In genomic region chr14:50099335-50099734, GRCh38 we compare ENCODE assay signal across 11 cellular contexts. TPM values are rescaled to one million over a fixed set of nuclear protein-coding genes. Genes with fewer than 3 reads are reported as not detected.
DNase-seq lines count a peak whose midpoint lies in the region; ATAC-seq and TF ChIP-seq lines count a peak whose summit lies in the region.
"Had no signal": no experiment of that assay in that cellular context is flagged by ENCODE, and none has a peak within 500 bp of the region (broad histone marks: within the 10 kb centered on the region; RNA-seq: fewer than 3 reads in every experiment).

No MANE protein-coding gene starts in this region.

- no peaks in the 10 kb centered on the region for H3K9me3 Mint-ChIP-seq in osteocyte (ENCODE audit: unreplicated experiment)
- H3K9me3 Mint-ChIP-seq: nephron progenitor cell had no signal

- DNase-seq in EH (ENCODE audit: low read depth): peak; percentile 5
- DNase-seq in LoVo (ENCODE audit: low spot score): peak; percentile 30
- peak; percentile 35 for DNase-seq in astrocyte of the hippocampus (ENCODE audit: low read depth, low spot score)
- DNase-seq in renal cortical epithelial cell (ENCODE audit: low read depth): peak; percentile 36
- DNase-seq in activated CD8-positive, alpha-beta memory T cell treated with anti-CD3 and anti-CD28 coated beads for 24 hours: no peak
- DNase-seq in osteocyte (ENCODE audit: extremely low spot score, unreplicated experiment): no peak
- DNase-seq: effector CD4-positive, alpha-beta T cell; kidney glomerular epithelial cell; nephron progenitor cell had no signal

- no peaks in the 10 kb centered on the region for H3K27me3 Mint-ChIP-seq in osteocyte (ENCODE audit: unreplicated experiment)

- H3K36me3 Mint-ChIP-seq in osteocyte (ENCODE audit: unreplicated experiment): peaks cover 10% of the 10 kb centered on the region

- H3K4me3 Mint-ChIP-seq in osteocyte (ENCODE audit: unreplicated experiment): no peak overlapping the region
- H3K4me3 Mint-ChIP-seq: nephron progenitor cell had no signal

- no peak for ATAC-seq in HG03521 (IDR thresholded peaks at IDR 0.05; ENCODE audit: unreplicated experiment)
- ATAC-seq: sciatic nerve had no signal

- peaks cover 9% of the 10 kb centered on the region for H3K4me1 Mint-ChIP-seq in osteocyte (ENCODE audit: unreplicated experiment)
- H3K4me1 Mint-ChIP-seq: nephron progenitor cell had no signal

- H3K27ac Mint-ChIP-seq in osteocyte (ENCODE audit: unreplicated experiment): no peak overlapping the region
- H3K27ac Mint-ChIP-seq: nephron progenitor cell had no signal

- TF ChIP-seq CTCF in osteocyte (IDR thresholded peaks at IDR 0.05): no peak

RNA-seq across cellular contexts. Expression of gene VCPKMT, which starts 17.0 kb away (rescaled TPM):
- 4.9 and 6.8 TPM in 2 replicates for total RNA-seq in renal cortical epithelial cell
- total RNA-seq in osteocyte: 10.1 and 12.2 TPM in 2 replicates

Comparison
In these comparisons a context has a peak if more than half of its experiments do, and no peak if none do; other contexts are left out.
1. DNase-seq: peak in EH (single experiment), LoVo (single experiment), astrocyte of the hippocampus (single experiment) and renal cortical epithelial cell (single experiment); none in activated CD8-positive, alpha-beta memory T cell treated with anti-CD3 and anti-CD28 coated beads for 24 hours (single experiment) and osteocyte (single experiment).